ENCODE assay signal across 9 cellular contexts in genomic region chrX:111867236-111867635, GRCh38. TPM values are rescaled to one million over a fixed set of nuclear protein-coding genes. Genes with fewer than 3 reads are reported as not detected.
"Had no signal": no experiment of that assay in that cellular context is flagged by ENCODE, and none has a peak within 500 bp of the region (broad histone marks: within the 10 kb centered on the region; RNA-seq: fewer than 3 reads in every experiment).

No MANE protein-coding gene starts in this region.

- H3K27ac Mint-ChIP-seq: GM23338, HFFc6, IgD-negative memory B cell had no signal

- H3K4me2 ChIP-seq: GM23338 had no signal

- H3K9me3 Mint-ChIP-seq: GM23338, HFFc6 had no signal

- H3K4me3 Mint-ChIP-seq: GM23338, HFFc6, IgD-negative memory B cell had no signal

- H3K4me3 ChIP-seq: GM23338, HAP-1 had no signal

- H3K36me3 Mint-ChIP-seq: IgD-negative memory B cell had no signal

- H3K36me3 ChIP-seq: HAP-1 had no signal

- H2AFZ ChIP-seq: GM23338 had no signal

- FAIRE-seq: H1, H54, HepG2 had no signal

- H3K27ac ChIP-seq: HL-60 had no signal

- DNase-seq: HFFc6 had no signal

- ATAC-seq: GM23338, HCT116, HepG2 had no signal

RNA-seq across cellular contexts. Expression of gene TRPC5OS, which starts 8.7 kb away (rescaled TPM):
- total RNA-seq: GM23338, H1, HepG2, HFFc6 had no signal
- polyA plus RNA-seq: GM23338, H1, HepG2, IgD-negative memory B cell had no signal
